ENCODE assay signal across 1 cellular context in the genomic region with DNA sequence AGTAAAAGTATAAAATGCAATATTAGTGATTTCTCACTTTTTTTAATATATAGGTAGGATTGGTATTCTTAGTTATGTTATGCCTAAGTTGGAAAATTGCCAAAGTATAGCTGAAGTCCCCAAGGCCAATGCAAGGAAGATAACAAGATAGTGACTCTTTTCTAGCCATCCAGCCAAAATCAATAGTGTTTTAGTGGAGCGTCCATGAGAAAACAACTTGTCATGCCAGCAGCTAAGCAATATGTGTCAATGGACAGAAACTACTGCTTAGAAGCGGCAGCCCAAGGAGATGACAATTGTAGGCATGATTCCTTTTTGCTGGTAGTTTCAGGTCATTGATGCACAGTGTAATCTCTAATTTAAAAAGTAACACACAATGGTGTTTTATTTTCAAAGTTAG.
TF ChIP-seq lines count a peak whose summit lies in the region.

No MANE protein-coding gene starts in this region.

TF ChIP-seq in HepG2, 621 proteins besides CTCF, POLR2A, EP300 and RAD21:
- TF ChIP-seq SIX4 (CRISPR knock-in tag; IDR thresholded peaks at IDR 0.05) (no peak), RXRB (CRISPR knock-in tag; IDR thresholded peaks at IDR 0.05; ENCODE audit: borderline replicate concordance) (no peak), ZNF24 (IDR thresholded peaks at IDR 0.05) (no peak), ZNF432 (CRISPR knock-in tag; IDR thresholded peaks at IDR 0.05; ENCODE audit: borderline replicate concordance) (no peak), ZNF30 (CRISPR knock-in tag; IDR thresholded peaks at IDR 0.05) (no peak), HMG20A (CRISPR knock-in tag; IDR thresholded peaks at IDR 0.05; ENCODE audit: borderline replicate concordance) (no peak), MXI1 (IDR thresholded peaks at IDR 0.05; ENCODE audit: borderline replicate concordance, low read depth, low read length) (no peak), YEATS2 (CRISPR knock-in tag; IDR thresholded peaks at IDR 0.05; ENCODE audit: borderline replicate concordance) (no peak), ZIK1 (CRISPR knock-in tag; IDR thresholded peaks at IDR 0.05; ENCODE audit: borderline replicate concordance, low read depth) (no peak)
- TF ChIP-seq, protein P1, sequence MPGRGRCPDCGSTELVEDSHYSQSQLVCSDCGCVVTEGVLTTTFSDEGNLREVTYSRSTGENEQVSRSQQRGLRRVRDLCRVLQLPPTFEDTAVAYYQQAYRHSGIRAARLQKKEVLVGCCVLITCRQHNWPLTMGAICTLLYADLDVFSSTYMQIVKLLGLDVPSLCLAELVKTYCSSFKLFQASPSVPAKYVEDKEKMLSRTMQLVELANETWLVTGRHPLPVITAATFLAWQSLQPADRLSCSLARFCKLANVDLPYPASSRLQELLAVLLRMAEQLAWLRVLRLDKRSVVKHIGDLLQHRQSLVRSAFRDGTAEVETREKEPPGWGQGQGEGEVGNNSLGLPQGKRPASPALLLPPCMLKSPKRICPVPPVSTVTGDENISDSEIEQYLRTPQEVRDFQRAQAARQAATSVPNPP (CRISPR knock-in tag; IDR thresholded peaks at IDR 0.05), result no peak
- TF ChIP-seq, protein P2, sequence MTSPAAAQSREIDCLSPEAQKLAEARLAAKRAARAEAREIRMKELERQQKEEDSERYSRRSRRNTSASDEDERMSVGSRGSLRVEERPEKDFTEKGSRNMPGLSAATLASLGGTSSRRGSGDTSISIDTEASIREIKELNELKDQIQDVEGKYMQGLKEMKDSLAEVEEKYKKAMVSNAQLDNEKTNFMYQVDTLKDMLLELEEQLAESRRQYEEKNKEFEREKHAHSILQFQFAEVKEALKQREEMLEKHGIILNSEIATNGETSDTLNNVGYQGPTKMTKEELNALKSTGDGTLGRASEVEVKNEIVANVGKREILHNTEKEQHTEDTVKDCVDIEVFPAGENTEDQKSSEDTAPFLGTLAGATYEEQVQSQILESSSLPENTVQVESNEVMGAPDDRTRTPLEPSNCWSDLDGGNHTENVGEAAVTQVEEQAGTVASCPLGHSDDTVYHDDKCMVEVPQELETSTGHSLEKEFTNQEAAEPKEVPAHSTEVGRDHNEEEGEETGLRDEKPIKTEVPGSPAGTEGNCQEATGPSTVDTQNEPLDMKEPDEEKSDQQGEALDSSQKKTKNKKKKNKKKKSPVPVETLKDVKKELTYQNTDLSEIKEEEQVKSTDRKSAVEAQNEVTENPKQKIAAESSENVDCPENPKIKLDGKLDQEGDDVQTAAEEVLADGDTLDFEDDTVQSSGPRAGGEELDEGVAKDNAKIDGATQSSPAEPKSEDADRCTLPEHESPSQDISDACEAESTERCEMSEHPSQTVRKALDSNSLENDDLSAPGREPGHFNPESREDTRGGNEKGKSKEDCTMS (CRISPR knock-in tag; conservative IDR thresholded peaks at IDR 0.05), result no peak
- TF ChIP-seq, protein P3, sequence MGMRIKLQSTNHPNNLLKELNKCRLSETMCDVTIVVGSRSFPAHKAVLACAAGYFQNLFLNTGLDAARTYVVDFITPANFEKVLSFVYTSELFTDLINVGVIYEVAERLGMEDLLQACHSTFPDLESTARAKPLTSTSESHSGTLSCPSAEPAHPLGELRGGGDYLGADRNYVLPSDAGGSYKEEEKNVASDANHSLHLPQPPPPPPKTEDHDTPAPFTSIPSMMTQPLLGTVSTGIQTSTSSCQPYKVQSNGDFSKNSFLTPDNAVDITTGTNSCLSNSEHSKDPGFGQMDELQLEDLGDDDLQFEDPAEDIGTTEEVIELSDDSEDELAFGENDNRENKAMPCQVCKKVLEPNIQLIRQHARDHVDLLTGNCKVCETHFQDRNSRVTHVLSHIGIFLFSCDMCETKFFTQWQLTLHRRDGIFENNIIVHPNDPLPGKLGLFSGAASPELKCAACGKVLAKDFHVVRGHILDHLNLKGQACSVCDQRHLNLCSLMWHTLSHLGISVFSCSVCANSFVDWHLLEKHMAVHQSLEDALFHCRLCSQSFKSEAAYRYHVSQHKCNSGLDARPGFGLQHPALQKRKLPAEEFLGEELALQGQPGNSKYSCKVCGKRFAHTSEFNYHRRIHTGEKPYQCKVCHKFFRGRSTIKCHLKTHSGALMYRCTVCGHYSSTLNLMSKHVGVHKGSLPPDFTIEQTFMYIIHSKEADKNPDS (CRISPR knock-in tag; IDR thresholded peaks at IDR 0.05), result no peak
